ENCODE assay signal across 2 cellular contexts in the genomic region with DNA sequence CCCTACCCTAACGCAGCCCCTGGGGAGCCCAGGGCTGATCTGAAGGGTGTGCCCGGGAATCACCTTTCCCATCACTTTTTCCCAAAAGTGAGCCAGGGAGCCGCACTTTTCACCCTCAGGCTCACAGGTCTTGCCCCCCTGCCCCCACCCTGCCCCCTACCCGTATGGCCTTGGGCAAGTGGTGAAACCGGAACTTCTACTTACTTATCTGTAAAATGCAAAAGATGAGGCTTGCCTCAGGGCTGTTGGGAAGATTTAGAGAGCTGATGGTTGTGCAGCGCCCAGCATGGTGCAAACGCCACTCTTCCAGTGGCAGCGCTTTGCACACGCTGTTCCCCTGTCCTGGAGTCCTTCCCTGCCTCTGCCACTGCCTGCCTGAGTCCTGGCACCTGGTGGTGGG.
TF ChIP-seq lines count a peak whose summit lies in the region.

No MANE protein-coding gene starts in this region.

TF ChIP-seq in GM12878, 131 proteins besides CTCF, POLR2A, EP300 and RAD21:
- no peak for TF ChIP-seq STAT3 (IDR thresholded peaks at IDR 0.05; ENCODE audit: low read depth, low read length)
- TF ChIP-seq ZBTB40 (IDR thresholded peaks at IDR 0.05; ENCODE audit: borderline replicate concordance): no peak
- TF ChIP-seq NFIC (IDR thresholded peaks at IDR 0.05; ENCODE audit: low read depth, low read length): no peak
- TF ChIP-seq ZSCAN29 (IDR thresholded peaks at IDR 0.05): no peak
- TF ChIP-seq MEF2A (IDR thresholded peaks at IDR 0.05; ENCODE audit: insufficient read depth, low read depth, low read length): no peak
- no peak for TF ChIP-seq CHD2 (IDR thresholded peaks at IDR 0.05; ENCODE audit: borderline replicate concordance, low read depth, low read length)
- TF ChIP-seq ZNF622 (IDR thresholded peaks at IDR 0.05): no peak
- no peak for TF ChIP-seq ELK1 (IDR thresholded peaks at IDR 0.05; ENCODE audit: low read depth, low read length)
- TF ChIP-seq PBX3 (IDR thresholded peaks at IDR 0.05; ENCODE audit: insufficient replicate concordance, low read depth, low read length): no peak
- TF ChIP-seq POLR2AphosphoS5 (IDR thresholded peaks at IDR 0.05; ENCODE audit: low read length): no peak
- no peak for TF ChIP-seq ZNF592 (IDR thresholded peaks at IDR 0.05)
- TF ChIP-seq MXI1 (IDR thresholded peaks at IDR 0.05; ENCODE audit: low read depth, low read length): no peak
- no peak for TF ChIP-seq YY1 (IDR thresholded peaks at IDR 0.05; ENCODE audit: low read depth, low read length)
- TF ChIP-seq FOXM1 (IDR thresholded peaks at IDR 0.05; ENCODE audit: low read depth, low read length): no peak
- no peak for TF ChIP-seq MYC (IDR thresholded peaks at IDR 0.05; ENCODE audit: insufficient read depth, insufficient read length, insufficient replicate concordance, low read length, severe bottlenecking)
- TF ChIP-seq SUPT20H (IDR thresholded peaks at IDR 0.05; ENCODE audit: borderline replicate concordance, control insufficient read depth, low read depth, low read length): no peak
TF ChIP-seq in GM12878: peak in this region for 0.

TF ChIP-seq in SK-N-SH, 30 proteins besides CTCF, POLR2A, EP300 and RAD21:
- TF ChIP-seq, protein P1, sequence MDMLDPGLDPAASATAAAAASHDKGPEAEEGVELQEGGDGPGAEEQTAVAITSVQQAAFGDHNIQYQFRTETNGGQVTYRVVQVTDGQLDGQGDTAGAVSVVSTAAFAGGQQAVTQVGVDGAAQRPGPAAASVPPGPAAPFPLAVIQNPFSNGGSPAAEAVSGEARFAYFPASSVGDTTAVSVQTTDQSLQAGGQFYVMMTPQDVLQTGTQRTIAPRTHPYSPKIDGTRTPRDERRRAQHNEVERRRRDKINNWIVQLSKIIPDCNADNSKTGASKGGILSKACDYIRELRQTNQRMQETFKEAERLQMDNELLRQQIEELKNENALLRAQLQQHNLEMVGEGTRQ (IDR thresholded peaks at IDR 0.05; ENCODE audit: borderline replicate concordance, low read depth, low read length): no peak
- TF ChIP-seq SIN3A (IDR thresholded peaks at IDR 0.05; ENCODE audit: borderline replicate concordance, low read depth, low read length) (no peak), MEF2A (IDR thresholded peaks at IDR 0.05; ENCODE audit: borderline replicate concordance, low read depth) (no peak), MXI1 (IDR thresholded peaks at IDR 0.05; ENCODE audit: low read depth, low read length) (no peak), FOXM1 (IDR thresholded peaks at IDR 0.05; ENCODE audit: low read depth) (no peak), NRF1 (IDR thresholded peaks at IDR 0.05; ENCODE audit: low read depth, low read length) (no peak), PBX3 (IDR thresholded peaks at IDR 0.05) (no peak), FOSL2 (IDR thresholded peaks at IDR 0.05; ENCODE audit: borderline replicate concordance, low read depth) (no peak), FOXJ3 (CRISPR knock-in tag; IDR thresholded peaks at IDR 0.05) (no peak), CHD2 (IDR thresholded peaks at IDR 0.05; ENCODE audit: low read length, partially characterized antibody) (no peak), IRF3 (IDR thresholded peaks at IDR 0.05; ENCODE audit: low read depth, low read length) (no peak), YY1 (IDR thresholded peaks at IDR 0.05; ENCODE audit: low read depth) (no peak), RCOR1 (IDR thresholded peaks at IDR 0.05; ENCODE audit: low read length) (no peak)
- TF ChIP-seq, protein P2, sequence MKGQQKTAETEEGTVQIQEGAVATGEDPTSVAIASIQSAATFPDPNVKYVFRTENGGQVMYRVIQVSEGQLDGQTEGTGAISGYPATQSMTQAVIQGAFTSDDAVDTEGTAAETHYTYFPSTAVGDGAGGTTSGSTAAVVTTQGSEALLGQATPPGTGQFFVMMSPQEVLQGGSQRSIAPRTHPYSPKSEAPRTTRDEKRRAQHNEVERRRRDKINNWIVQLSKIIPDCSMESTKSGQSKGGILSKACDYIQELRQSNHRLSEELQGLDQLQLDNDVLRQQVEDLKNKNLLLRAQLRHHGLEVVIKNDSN (IDR thresholded peaks at IDR 0.05; ENCODE audit: borderline replicate concordance, low read depth): no peak
- TF ChIP-seq, protein P3, sequence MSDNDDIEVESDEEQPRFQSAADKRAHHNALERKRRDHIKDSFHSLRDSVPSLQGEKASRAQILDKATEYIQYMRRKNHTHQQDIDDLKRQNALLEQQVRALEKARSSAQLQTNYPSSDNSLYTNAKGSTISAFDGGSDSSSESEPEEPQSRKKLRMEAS (IDR thresholded peaks at IDR 0.05; ENCODE audit: low read depth): no peak
